Comparison of ENCODE assay signal across 8 cellular contexts in the genomic region with DNA sequence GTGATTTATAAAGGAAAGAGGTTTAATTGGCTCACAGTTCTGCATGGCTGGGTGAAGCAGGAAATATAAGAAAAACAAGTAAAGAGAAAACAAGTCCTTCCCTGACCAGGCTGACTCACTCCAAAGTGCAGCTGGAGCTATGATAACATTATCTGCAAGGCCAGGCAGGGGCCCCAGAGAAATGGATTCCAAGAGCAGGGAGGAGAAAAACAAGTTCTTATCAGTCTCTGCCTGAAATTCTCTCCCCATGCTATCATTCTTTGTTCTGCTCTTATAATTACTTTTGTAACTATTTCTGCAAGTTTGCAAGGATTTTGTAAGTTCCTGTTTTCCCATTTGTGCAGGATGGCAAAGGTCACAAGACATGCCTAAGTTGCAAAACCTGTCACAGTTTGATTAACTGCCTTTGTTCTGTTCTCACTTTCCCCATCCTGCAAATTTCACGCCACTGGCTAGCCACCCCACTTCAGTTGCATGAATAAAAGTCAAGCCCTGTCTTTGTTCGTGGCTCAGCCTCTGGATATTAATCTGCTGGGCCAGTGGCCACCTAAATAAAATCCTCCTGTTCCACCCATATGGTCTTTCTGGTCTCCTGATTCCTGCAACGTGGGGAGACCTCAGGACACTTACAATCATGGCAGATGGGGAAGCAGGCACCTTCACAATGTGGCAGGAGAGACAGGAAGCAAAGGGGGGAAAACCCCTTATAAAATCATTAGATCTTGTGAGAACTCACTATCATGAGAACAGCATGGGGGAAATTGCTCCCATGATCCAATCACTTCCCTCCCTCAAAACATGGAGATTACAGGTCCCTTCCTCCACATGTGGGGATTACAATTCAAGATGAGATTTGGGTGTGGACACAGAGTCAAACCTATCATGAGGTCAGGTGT. TPM values are rescaled to one million over a fixed set of nuclear protein-coding genes. Genes with fewer than 3 reads are reported as not detected.
DNase-seq lines count a peak whose midpoint lies in the region; ATAC-seq, FAIRE-seq and TF ChIP-seq lines count a peak whose summit lies in the region.

No MANE protein-coding gene starts in this region.

- CTCF ChIA-PET in CD4-positive, alpha-beta T cell (lab: Charles Lee), result no interaction called here

- FAIRE-seq in bronchial epithelial cell (lab: Jason Lieb, UNC), result no peak

- peaks cover 6% of the 10 kb centered on the region for H3K9me3 Mint-ChIP-seq in type B pancreatic cell
- H3K9me3 Mint-ChIP-seq in CD4-positive, alpha-beta T cell, result no peaks in the 10 kb centered on the region

- peaks cover 6% of the 10 kb centered on the region for H3K36me3 Mint-ChIP-seq in type B pancreatic cell
- H3K36me3 Mint-ChIP-seq in CD4-positive, alpha-beta T cell (ENCODE audit: low read depth), result no peaks in the 10 kb centered on the region

- no peaks in the 10 kb centered on the region for H3K4me1 ChIP-seq in HUES64 (ENCODE audit: insufficient read depth, low read length)

- H3K9me3 ChIP-seq in HUES64 (ENCODE audit: insufficient read depth, low read depth, low read length), result no peaks in the 10 kb centered on the region
- H3K9me3 ChIP-seq in CD4-positive, alpha-beta T cell (ENCODE audit: control insufficient read depth, low read length), result no peaks in the 10 kb centered on the region

- H3K4me3 Mint-ChIP-seq in type B pancreatic cell, result peak overlapping the region; percentile 68
- H3K4me3 Mint-ChIP-seq in CD4-positive, alpha-beta T cell, result no peak overlapping the region

- no peak overlapping the region for H3K9ac ChIP-seq in HUES64 (ENCODE audit: low read depth, low read length)

- H3K27ac Mint-ChIP-seq in type B pancreatic cell, result peak overlapping the region; percentile 83
- no peak overlapping the region for H3K27ac Mint-ChIP-seq in CD4-positive, alpha-beta T cell

- H3K27ac ChIP-seq in HUES64 (ENCODE audit: low read depth, low read length), result peak overlapping the region; percentile 62; the same call in 1 of the 2 replicates
- no peak overlapping the region for H3K27ac ChIP-seq in CD4-positive, alpha-beta T cell (ENCODE audit: low read depth, low read length)

- TF ChIP-seq CTCF in bronchial epithelial cell (IDR thresholded peaks at IDR 0.05; ENCODE audit: insufficient read depth, low read length, severe bottlenecking) (no peak), type B pancreatic cell (conservative IDR thresholded peaks at IDR 0.05) (no peak)
- TF ChIP-seq CTCF in CD4-positive, alpha-beta T cell (IDR thresholded peaks at IDR 0.05), result no peak

- peak; percentile 94 for ATAC-seq in left colon
- no peak for ATAC-seq in CD4-positive, alpha-beta T cell (ENCODE audit: poor library complexity)
- no peak for ATAC-seq in HG02588 (IDR thresholded peaks at IDR 0.05; ENCODE audit: unreplicated experiment)
- no peak for ATAC-seq in HG02885 (IDR thresholded peaks at IDR 0.05; ENCODE audit: poor library complexity, unreplicated experiment)

- H3K27me3 Mint-ChIP-seq in type B pancreatic cell, result no peaks in the 10 kb centered on the region
- H3K27me3 Mint-ChIP-seq in CD4-positive, alpha-beta T cell, result peaks cover 11% of the 10 kb centered on the region

- H3K4me1 Mint-ChIP-seq in type B pancreatic cell (ENCODE audit: unreplicated experiment), result peaks cover 17% of the 10 kb centered on the region
- H3K4me1 Mint-ChIP-seq in CD4-positive, alpha-beta T cell (ENCODE audit: low read depth), result peaks cover 4% of the 10 kb centered on the region

- H3K4me3 ChIP-seq in HUES64 (ENCODE audit: low read length), result no peak overlapping the region
- no peak overlapping the region for H3K4me3 ChIP-seq in bronchial epithelial cell (ENCODE audit: low read depth, low read length)

- DNase-seq in bronchial epithelial cell (ENCODE audit: low read depth) (peak; percentile 51), left colon (peak; percentile 47 to 68), type B pancreatic cell (ENCODE audit: extremely low spot score, unreplicated experiment) (no peak), NCI-H748 treated with DMSO at 0.1 percent for 48 hours (lab: John Stamatoyannopoulos, UW) (no peak)
- no peak for DNase-seq in CD4-positive, alpha-beta T cell

- intact Hi-C loops in left colon (cut with DNase I, micrococcal nuclease), result no loop called here
- intact Hi-C loops in CD4-positive, alpha-beta T cell (cut with DNase I, micrococcal nuclease), result no loop called here

- H3K27me3 ChIP-seq in HUES64 (ENCODE audit: insufficient read depth, low read length) (no peaks in the 10 kb centered on the region), bronchial epithelial cell (ENCODE audit: control insufficient read depth, insufficient read depth, low read length) (no peaks in the 10 kb centered on the region)
- no peaks in the 10 kb centered on the region for H3K27me3 ChIP-seq in CD4-positive, alpha-beta T cell (ENCODE audit: control insufficient read depth, insufficient read depth, low read length)

- 75% methylated on average over 3 of the region's 3 CpGs for WGBS in HUES64

- no peaks in the 10 kb centered on the region for H3K36me3 ChIP-seq in HUES64 (ENCODE audit: insufficient read depth, low read length)
- H3K36me3 ChIP-seq in bronchial epithelial cell (ENCODE audit: control insufficient read depth, insufficient read depth, low read length), result no peaks in the 10 kb centered on the region

- POLR2A ChIA-PET in CD4-positive, alpha-beta T cell (lab: Charles Lee), result no interaction called here

RNA-seq across cellular contexts. Expression of a gene that starts 13.1 kb away (rescaled TPM):
- polyA plus RNA-seq in HUES64 (2013, experiment 1 of 2), result 0.15 TPM
- polyA plus RNA-seq in HUES64 (2013, experiment 2 of 2), result 0.25 TPM
- 0.13 and 0.26 TPM in 2 replicates for total RNA-seq in bronchial epithelial cell
- total RNA-seq in left colon, result 1 to 10 TPM; 2.2 to 8.1 TPM
- total RNA-seq in type B pancreatic cell (ENCODE audit: low replicate concordance), result 0.19 and 5.0 TPM in 2 replicates
- total RNA-seq in CD4-positive, alpha-beta T cell, result under 1 TPM; 0.03 TPM

Comparison
In these comparisons a context has a peak if more than half of its experiments do, and no peak if none do; other contexts are left out.
1. DNase-seq: peak in bronchial epithelial cell (single experiment) and left colon (2 of 2); none in type B pancreatic cell (single experiment), CD4-positive, alpha-beta T cell (0 of 10) and NCI-H748 treated with DMSO at 0.1 percent for 48 hours (single experiment).